Comparison of ENCODE assay signal across 21 cellular contexts in genomic region chr2:166238176-166238575, GRCh38.
"Had no signal": no experiment of that assay in that cellular context is flagged by ENCODE, and none has a peak within 500 bp of the region (broad histone marks: within the 10 kb centered on the region; RNA-seq: fewer than 3 reads in every experiment).

No MANE protein-coding gene starts in this region.

- H3K36me3 ChIP-seq: ascending aorta, colonic mucosa, gastroesophageal sphincter, right atrium auricular region, transverse colon had no signal

- H3K27ac ChIP-seq: ascending aorta, colonic mucosa, gastroesophageal sphincter, right atrium auricular region, skin epidermis, transverse colon had no signal

- DNase-seq: activated CD4-positive, alpha-beta T cell treated with anti-CD3 and anti-CD28 coated beads, Interleukin-2, amount 50 U/mL, for 1 hour; activated naive CD8-positive, alpha-beta T cell treated with anti-CD3 and anti-CD28 coated beads for 36 hours; colonic mucosa; left ventricle myocardium superior; mesendoderm; nucleus accumbens; stimulated activated CD4-positive, alpha-beta T cell treated with anti-CD3 and anti-CD28 coated beads, Interleukin-15, amount 100 ng/mL, for 24 hours; stimulated activated CD4-positive, alpha-beta T cell treated with anti-CD3 and anti-CD28 coated beads, Interleukin-4, amount 100 ng/mL, for 4 hours; stimulated activated CD8-positive, alpha-beta memory T cell treated with anti-CD3 and anti-CD28 coated beads, Interleukin-4, amount 100 ng/mL, for 48 hours; stimulated activated naive CD4-positive, alpha-beta T cell treated with Interleukin-2 at 50 U/mL for 16 hours; T-helper 1 cell; T1000; transverse colon had no signal

- H3K4me3 Mint-ChIP-seq: activated naive CD8-positive, alpha-beta T cell treated with anti-CD3 and anti-CD28 coated beads for 36 hours; activated T-helper 1 cell treated with anti-CD3 and anti-CD28 coated beads, Interleukin-12 subunit alpha, Interleukin-12 subunit beta, Interleukin-2, Interleukin-4 antibody, amounts not matched to agents 30 ng/mL and 10 ng/mL and 1 ng/mL, durations not matched to agents 14 hours and 24 hours and 36 hours; natural killer cell treated with Interleukin-12 subunit alpha and Interleukin-12 subunit beta and Interleukin-15 and Interleukin-18, amount 100 ng/mL, for 72 hours had no signal

- H3K36me3 Mint-ChIP-seq: activated naive CD8-positive, alpha-beta T cell treated with anti-CD3 and anti-CD28 coated beads for 36 hours; natural killer cell treated with Interleukin-12 subunit alpha and Interleukin-12 subunit beta and Interleukin-15 and Interleukin-18, amount 100 ng/mL, for 72 hours had no signal

- H3K27me3 ChIP-seq: ascending aorta, colonic mucosa, gastroesophageal sphincter, right atrium auricular region, transverse colon had no signal

- H3K4me1 Mint-ChIP-seq: activated naive CD8-positive, alpha-beta T cell treated with anti-CD3 and anti-CD28 coated beads for 36 hours had no signal

- ATAC-seq: activated CD4-positive, CD25-positive, alpha-beta regulatory T cell treated with anti-CD3 and anti-CD28 coated beads, Interleukin-2, amount 50 U/mL, for 24 hours; gastroesophageal sphincter; left ventricle myocardium superior; natural killer cell treated with Interleukin-12 subunit alpha and Interleukin-12 subunit beta and Interleukin-15 and Interleukin-18, amount 100 ng/mL, for 72 hours had no signal

- H3K27me3 Mint-ChIP-seq: activated naive CD8-positive, alpha-beta T cell treated with anti-CD3 and anti-CD28 coated beads for 36 hours; natural killer cell treated with Interleukin-12 subunit alpha and Interleukin-12 subunit beta and Interleukin-15 and Interleukin-18, amount 100 ng/mL, for 72 hours had no signal

- H3K27ac Mint-ChIP-seq: activated naive CD8-positive, alpha-beta T cell treated with anti-CD3 and anti-CD28 coated beads for 36 hours; activated T-helper 1 cell treated with anti-CD3 and anti-CD28 coated beads, Interleukin-12 subunit alpha, Interleukin-12 subunit beta, Interleukin-2, Interleukin-4 antibody, amounts not matched to agents 30 ng/mL and 10 ng/mL and 1 ng/mL, durations not matched to agents 14 hours and 24 hours and 36 hours; natural killer cell treated with Interleukin-12 subunit alpha and Interleukin-12 subunit beta and Interleukin-15 and Interleukin-18, amount 100 ng/mL, for 72 hours; progenitor cell of endocrine pancreas had no signal

- H3K9me3 Mint-ChIP-seq: activated naive CD8-positive, alpha-beta T cell treated with anti-CD3 and anti-CD28 coated beads for 36 hours; activated T-helper 1 cell treated with anti-CD3 and anti-CD28 coated beads, Interleukin-12 subunit alpha, Interleukin-12 subunit beta, Interleukin-2, Interleukin-4 antibody, amounts not matched to agents 30 ng/mL and 10 ng/mL and 1 ng/mL, durations not matched to agents 14 hours and 24 hours and 36 hours; natural killer cell treated with Interleukin-12 subunit alpha and Interleukin-12 subunit beta and Interleukin-15 and Interleukin-18, amount 100 ng/mL, for 72 hours had no signal

- H3K4me1 ChIP-seq: ascending aorta, colonic mucosa, gastroesophageal sphincter, right atrium auricular region, transverse colon had no signal

- H3K9me3 ChIP-seq: ascending aorta, colonic mucosa, gastroesophageal sphincter, right atrium auricular region, transverse colon had no signal

- H3K4me3 ChIP-seq: ascending aorta, colonic mucosa, gastroesophageal sphincter, right atrium auricular region, skin epidermis, transverse colon had no signal
